ENCODE assay signal across 13 cellular contexts in the genomic region with DNA sequence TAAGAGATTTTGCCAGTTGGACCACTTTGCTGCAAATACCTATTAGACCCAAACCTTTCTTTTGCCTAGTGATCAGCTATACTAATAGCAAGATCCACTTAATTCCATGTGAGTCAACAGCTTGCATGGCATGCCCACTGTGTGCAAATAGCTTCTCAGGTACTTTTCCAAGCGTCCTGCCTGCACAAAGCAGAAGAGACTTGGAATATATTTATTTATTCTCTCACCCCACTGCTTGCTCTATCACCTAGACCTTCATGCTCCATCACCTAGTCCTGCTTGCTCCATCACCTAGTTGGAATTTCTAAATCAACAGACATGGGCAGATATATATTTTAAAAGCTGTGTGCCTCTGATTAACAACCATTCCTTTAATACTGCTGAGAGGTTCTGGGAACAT. TPM values are rescaled to one million over a fixed set of nuclear protein-coding genes. Genes with fewer than 3 reads are reported as not detected.
DNase-seq lines count a peak whose midpoint lies in the region; ATAC-seq, FAIRE-seq and TF ChIP-seq lines count a peak whose summit lies in the region.
"Had no signal": no experiment of that assay in that cellular context is flagged by ENCODE, and none has a peak within 500 bp of the region (broad histone marks: within the 10 kb centered on the region; RNA-seq: fewer than 3 reads in every experiment).

No MANE protein-coding gene starts in this region.

- no peak overlapping the region for H3K27ac ChIP-seq in IMR-90 (ENCODE audit: insufficient read depth, low read length)
- H3K27ac ChIP-seq: RWPE1 had no signal

- H2BK20ac ChIP-seq in IMR-90 (ENCODE audit: low read depth, low read length): no peak overlapping the region

- no peak overlapping the region for H3K14ac ChIP-seq in IMR-90 (replicated peaks; ENCODE audit: low read depth, low read length)

- in situ Hi-C loops in IMR-90 (cut with MboI; ENCODE audit: low sequenced_read_pairs): no loop called here

- dilution Hi-C loops in IMR-90 (cut with HindIII; ENCODE audit: low sequenced_read_pairs, unreplicated experiment): no loop called here

- peaks cover 74% of the 10 kb centered on the region for H3K4me1 Mint-ChIP-seq in activated CD4-positive, alpha-beta memory T cell treated with anti-CD3 and anti-CD28 coated beads for 36 hours (ENCODE audit: low read depth)
- peaks cover 69% of the 10 kb centered on the region for H3K4me1 Mint-ChIP-seq in activated CD4-positive, alpha-beta memory T cell treated with anti-CD3 and anti-CD28 coated beads, Interleukin-2, amount 10 ng/mL, durations not matched to agents 7 days and 5 days
- peaks cover 57% of the 10 kb centered on the region for H3K4me1 Mint-ChIP-seq in stimulated activated effector memory CD8-positive, alpha-beta T cell treated with anti-CD3 and anti-CD28 coated beads, Interleukin-12 subunit alpha, Interleukin-12 subunit beta, amount 100 ng/mL, for 72 hours

- peaks cover 5 to 43% of the 10 kb centered on the region in 2 experiments; a peak in 3 of 4 replicates for H3K79me1 ChIP-seq in IMR-90 (ENCODE audit: low read depth in 1 of 2, low read length in 2 of 2)

- CTCF ChIA-PET in activated CD4-positive, alpha-beta memory T cell treated with anti-CD3 and anti-CD28 coated beads for 36 hours (lab: Charles Lee): interaction anchor here (0.8 kb wide), 1 partner anchor 14 kb away, joined by 3 read pairs; no protein-coding TSS in a partner anchor
- CTCF ChIA-PET in activated CD4-positive, alpha-beta memory T cell treated with anti-CD3 and anti-CD28 coated beads, Interleukin-2, amount 10 ng/mL, durations not matched to agents 7 days and 5 days (lab: Charles Lee): interaction anchor here (1.3 kb wide), 1 partner anchor 133 kb away, joined by 4 read pairs; no protein-coding TSS in a partner anchor
- CTCF ChIA-PET in IMR-90 (lab: Yijun Ruan, JAX): interaction anchor here (2.1 kb wide), 1 partner anchor 11 kb away, joined by 7 read pairs; no protein-coding TSS in a partner anchor

- H3K27me3 ChIP-seq in IMR-90 (ENCODE audit: control insufficient read depth, insufficient read depth, low read length): no peaks in the 10 kb centered on the region
- H3K27me3 ChIP-seq: testis had no signal

- H3K4ac ChIP-seq in IMR-90 (ENCODE audit: low read depth, low read length): no peak overlapping the region

- H3K27me3 Mint-ChIP-seq in activated CD4-positive, alpha-beta memory T cell treated with anti-CD3 and anti-CD28 coated beads for 36 hours: no peaks in the 10 kb centered on the region
- H3K27me3 Mint-ChIP-seq in activated CD4-positive, alpha-beta memory T cell treated with anti-CD3 and anti-CD28 coated beads, Interleukin-2, amount 10 ng/mL, durations not matched to agents 7 days and 5 days: no peaks in the 10 kb centered on the region

- H3K27ac Mint-ChIP-seq in activated CD4-positive, alpha-beta memory T cell treated with anti-CD3 and anti-CD28 coated beads for 36 hours: peak overlapping the region; percentile 62
- no peak overlapping the region for H3K27ac Mint-ChIP-seq in activated CD4-positive, alpha-beta memory T cell treated with anti-CD3 and anti-CD28 coated beads, Interleukin-2, amount 10 ng/mL, durations not matched to agents 7 days and 5 days
- H3K27ac Mint-ChIP-seq in stimulated activated effector memory CD8-positive, alpha-beta T cell treated with anti-CD3 and anti-CD28 coated beads, Interleukin-12 subunit alpha, Interleukin-12 subunit beta, amount 100 ng/mL, for 72 hours: peak overlapping the region; percentile 85

- no peak overlapping the region for H3K56ac ChIP-seq in IMR-90 (ENCODE audit: extremely low read depth, insufficient read depth, low read length)

- WGBS in IMR-90 (ENCODE audit: extremely low coverage in 2 of 2, insufficient read length in 1 of 2), 2 experiments: no CpG with 5 or more reads among the region's 1 CpG

- H3K4me3 ChIP-seq in IMR-90 (ENCODE audit: insufficient read depth, low read depth, low read length): no peak overlapping the region
- H3K4me3 ChIP-seq: testis had no signal

- TF ChIP-seq CTCF in IMR-90 (conservative IDR thresholded peaks at IDR 0.05; ENCODE audit: low read depth, low read length): no peak

- H3K9me3 Mint-ChIP-seq in activated CD4-positive, alpha-beta memory T cell treated with anti-CD3 and anti-CD28 coated beads for 36 hours: no peaks in the 10 kb centered on the region
- H3K9me3 Mint-ChIP-seq in activated CD4-positive, alpha-beta memory T cell treated with anti-CD3 and anti-CD28 coated beads, Interleukin-2, amount 10 ng/mL, durations not matched to agents 7 days and 5 days: no peaks in the 10 kb centered on the region
- no peaks in the 10 kb centered on the region for H3K9me3 Mint-ChIP-seq in stimulated activated effector memory CD8-positive, alpha-beta T cell treated with anti-CD3 and anti-CD28 coated beads, Interleukin-12 subunit alpha, Interleukin-12 subunit beta, amount 100 ng/mL, for 72 hours

- no peak for TF ChIP-seq RAD21 in IMR-90 (IDR thresholded peaks at IDR 0.05; ENCODE audit: low read length)

- H3K18ac ChIP-seq in IMR-90 (ENCODE audit: low read depth, low read length): no peak overlapping the region

- no peak overlapping the region for H2AK5ac ChIP-seq in IMR-90 (ENCODE audit: low read depth, low read length)

- H3K9me3 ChIP-seq in IMR-90 (ENCODE audit: control insufficient read depth, insufficient read depth, low read length): no peaks in the 10 kb centered on the region
- H3K9me3 ChIP-seq: testis had no signal

- intact Hi-C loops in activated CD4-positive, alpha-beta memory T cell treated with anti-CD3 and anti-CD28 coated beads for 36 hours (cut with micrococcal nuclease): no loop called here
- intact Hi-C loops in IMR-90 (cut with micrococcal nuclease): no loop called here

- no peak overlapping the region for H4K91ac ChIP-seq in IMR-90 (ENCODE audit: insufficient read depth, low read depth, low read length)

- H3K36me3 Mint-ChIP-seq in activated CD4-positive, alpha-beta memory T cell treated with anti-CD3 and anti-CD28 coated beads for 36 hours: peaks cover 26% of the 10 kb centered on the region
- H3K36me3 Mint-ChIP-seq in activated CD4-positive, alpha-beta memory T cell treated with anti-CD3 and anti-CD28 coated beads, Interleukin-2, amount 10 ng/mL, durations not matched to agents 7 days and 5 days (ENCODE audit: low read depth): peaks cover 51% of the 10 kb centered on the region
- H3K36me3 Mint-ChIP-seq in stimulated activated effector memory CD8-positive, alpha-beta T cell treated with anti-CD3 and anti-CD28 coated beads, Interleukin-12 subunit alpha, Interleukin-12 subunit beta, amount 100 ng/mL, for 72 hours: peaks cover 87% of the 10 kb centered on the region

- ATAC-seq in IMR-90 (ENCODE audit: low read depth) (no peak), esophagus mucosa (peak; percentile 52), HG02623 (IDR thresholded peaks at IDR 0.05; ENCODE audit: unreplicated experiment) (no peak)
- ATAC-seq in stimulated activated effector memory CD8-positive, alpha-beta T cell treated with anti-CD3 and anti-CD28 coated beads, Interleukin-12 subunit alpha, Interleukin-12 subunit beta, amount 100 ng/mL, for 72 hours: no peak

- H4K8ac ChIP-seq in IMR-90 (ENCODE audit: low read depth in 2 of 2, low read length in 2 of 2): no peak overlapping the region

- no peaks in the 10 kb centered on the region; the same call in 1 of the 2 replicates for H3K36me3 ChIP-seq in IMR-90 (ENCODE audit: control insufficient read depth, insufficient read depth, low read length)

- no peak for TF ChIP-seq POLR2A in IMR-90 (IDR thresholded peaks at IDR 0.05; ENCODE audit: low read depth, low read length)
- TF ChIP-seq POLR2A in GM12892 (IDR thresholded peaks at IDR 0.05; ENCODE audit: low read depth, low read length): no peak

- H3K4me3 Mint-ChIP-seq in activated CD4-positive, alpha-beta memory T cell treated with anti-CD3 and anti-CD28 coated beads for 36 hours: no peak overlapping the region
- H3K4me3 Mint-ChIP-seq in activated CD4-positive, alpha-beta memory T cell treated with anti-CD3 and anti-CD28 coated beads, Interleukin-2, amount 10 ng/mL, durations not matched to agents 7 days and 5 days: no peak overlapping the region
- H3K4me3 Mint-ChIP-seq in stimulated activated effector memory CD8-positive, alpha-beta T cell treated with anti-CD3 and anti-CD28 coated beads, Interleukin-12 subunit alpha, Interleukin-12 subunit beta, amount 100 ng/mL, for 72 hours: peak overlapping the region; percentile 8

- no peak for FAIRE-seq in GM12892 (lab: Jason Lieb, UNC)

- H3K4me1 ChIP-seq in IMR-90 (ENCODE audit: control insufficient read depth, insufficient read depth, low read length): peaks cover 14% of the 10 kb centered on the region

- H2AK9ac ChIP-seq in IMR-90 (replicated peaks; ENCODE audit: low read depth, low read length, poor library complexity): no peak overlapping the region

- no peak overlapping the region for H2BK15ac ChIP-seq in IMR-90 (ENCODE audit: low read depth, low read length)

- H3K9me1 ChIP-seq in IMR-90 (ENCODE audit: insufficient read depth, low read length): no peaks in the 10 kb centered on the region

- H2BK5ac ChIP-seq in IMR-90 (ENCODE audit: low read depth, low read length, poor library complexity, severe bottlenecking): peak overlapping the region; percentile 7

- no peak overlapping the region; the same call in 1 of the 2 replicates for H3K4me2 ChIP-seq in IMR-90 (ENCODE audit: low read depth, low read length)

- H2AFZ ChIP-seq in IMR-90 (replicated peaks; ENCODE audit: low read length, poor library complexity): no peak overlapping the region

- peaks cover 29% of the 10 kb centered on the region; the same call in 1 of the 2 replicates for H4K20me1 ChIP-seq in IMR-90 (ENCODE audit: insufficient read depth, low read length)

- H4K5ac ChIP-seq in IMR-90 (ENCODE audit: low read depth, low read length): no peak overlapping the region

- POLR2A ChIA-PET in activated CD4-positive, alpha-beta memory T cell treated with anti-CD3 and anti-CD28 coated beads for 36 hours (lab: Charles Lee): interaction anchor here (1.0 to 2.7 kb wide), 3 partner anchors 8 to 111 kb away, joined by 3 to 6 read pairs (median 3); a partner anchor contains a TSS
- POLR2A ChIA-PET in activated CD4-positive, alpha-beta memory T cell treated with anti-CD3 and anti-CD28 coated beads, Interleukin-2, amount 10 ng/mL, durations not matched to agents 7 days and 5 days (lab: Charles Lee): interaction anchor here (3.0 to 3.6 kb wide), 2 partner anchors 14 to 17 kb away, joined by 13 to 14 read pairs; no protein-coding TSS in a partner anchor
- POLR2A ChIA-PET in IMR-90 (lab: Charles Lee; ENCODE audit: unreplicated experiment): no interaction called here

- H3K23ac ChIP-seq in IMR-90 (ENCODE audit: low read depth, low read length): no peak overlapping the region

- BruUV-seq in IMR-90 (replicated peaks; lab: Mats Ljungman, UMichigan): no TSS peak

- no peak for DNase-seq in activated CD4-positive, alpha-beta memory T cell treated with anti-CD3 and anti-CD28 coated beads for 36 hours
- no peak for DNase-seq in activated CD4-positive, alpha-beta memory T cell treated with anti-CD3 and anti-CD28 coated beads, Interleukin-2, amount 10 ng/mL, durations not matched to agents 7 days and 5 days
- DNase-seq in IMR-90 (no peak), GM12892 (ENCODE audit: insufficient read length) (no peak), cerebellum (ENCODE audit: low spot score) (no peak)
- DNase-seq in stimulated activated effector memory CD8-positive, alpha-beta T cell treated with anti-CD3 and anti-CD28 coated beads, Interleukin-12 subunit alpha, Interleukin-12 subunit beta, amount 100 ng/mL, for 72 hours (ENCODE audit: low spot score in 2 of 2): no peak
- DNase-seq: cortex of kidney, NCI-H1417 treated with DMSO at 0.1 percent for 48 hours, NCI-H526, testis had no signal

- H3K9ac ChIP-seq in IMR-90 (ENCODE audit: low read depth, low read length): no peak overlapping the region

- H2BK120ac ChIP-seq in IMR-90 (ENCODE audit: low read depth, low read length): no peak overlapping the region

RNA-seq across cellular contexts. Expression of a gene that starts 47.6 kb away (rescaled TPM):
- total RNA-seq in activated CD4-positive, alpha-beta memory T cell treated with anti-CD3 and anti-CD28 coated beads for 36 hours: 100 to 1,000 TPM; 290 to 302 TPM
- total RNA-seq in activated CD4-positive, alpha-beta memory T cell treated with anti-CD3 and anti-CD28 coated beads, Interleukin-2, amount 10 ng/mL, durations not matched to agents 7 days and 5 days: 100 to 1,000 TPM; 289 to 305 TPM
- total RNA-seq in IMR-90 (2012; rRNA removed) (515 and 664 TPM in 2 replicates), esophagus mucosa (95.4 TPM), cerebellum (69.0 TPM)
- polyA plus RNA-seq in IMR-90 (2012; rRNA removed): 127 and 129 TPM in 2 replicates
- polyA plus RNA-seq in IMR-90 (2012; cell fraction: cytosol; rRNA removed): 41.6 and 47.4 TPM in 2 replicates
- polyA plus RNA-seq in IMR-90 (2012; cell fraction: nucleus; rRNA removed; ENCODE audit: low replicate concordance): 48.0 and 82.1 TPM in 2 replicates
- 140 TPM for polyA plus RNA-seq in GM12892 (2012; ENCODE audit: missing spikeins)
